In the genomic region with DNA sequence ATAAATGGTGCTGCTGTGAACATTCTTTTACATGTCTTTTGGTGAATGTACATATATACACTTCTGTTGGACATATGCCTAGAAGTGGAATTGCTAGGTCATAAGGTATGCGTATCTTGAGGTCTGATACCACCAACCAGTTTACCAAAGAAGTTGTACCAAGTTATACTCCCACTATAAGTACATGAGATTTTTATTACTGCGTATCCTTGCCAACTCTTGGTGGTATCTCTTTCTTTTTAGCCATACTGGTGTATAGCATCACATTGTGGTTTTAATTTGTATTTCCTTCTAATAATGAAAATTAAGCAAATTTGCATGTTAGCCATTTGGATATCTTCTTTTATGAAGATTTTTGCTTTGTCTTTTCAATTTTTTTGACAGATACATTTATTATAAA, we compare ENCODE assay signal across 11 cellular contexts.
"Had no signal": no experiment of that assay in that cellular context is flagged by ENCODE, and none has a peak within 500 bp of the region (broad histone marks: within the 10 kb centered on the region; RNA-seq: fewer than 3 reads in every experiment).

No MANE protein-coding gene starts in this region.

- H3K9ac ChIP-seq: GM23248 had no signal

- ATAC-seq: GM23338, HCT116 had no signal

- H3K4me3 Mint-ChIP-seq: GM23338, H9, HFFc6 had no signal

- H3K4me2 ChIP-seq: GM23338 had no signal

- H3K36me3 ChIP-seq: HAP-1 had no signal

- DNase-seq: GOT3, H7, H9, HCEC 1CT, HFFc6 had no signal

- H3K9me3 ChIP-seq: HAP-1 had no signal

- H2AFZ ChIP-seq: GM23248, GM23338 had no signal

- H3K27ac Mint-ChIP-seq: GM23338, H9, HFFc6 had no signal

- H3K4me3 ChIP-seq: GM23248, GM23338, HAP-1 had no signal

- H3K27ac ChIP-seq: GM23248 had no signal

- FAIRE-seq: H1, H54 had no signal

- H3K9me3 Mint-ChIP-seq: GM23338, H9 had no signal

- H3K4me1 Mint-ChIP-seq: GM23338, H9 had no signal
